In the genomic region with DNA sequence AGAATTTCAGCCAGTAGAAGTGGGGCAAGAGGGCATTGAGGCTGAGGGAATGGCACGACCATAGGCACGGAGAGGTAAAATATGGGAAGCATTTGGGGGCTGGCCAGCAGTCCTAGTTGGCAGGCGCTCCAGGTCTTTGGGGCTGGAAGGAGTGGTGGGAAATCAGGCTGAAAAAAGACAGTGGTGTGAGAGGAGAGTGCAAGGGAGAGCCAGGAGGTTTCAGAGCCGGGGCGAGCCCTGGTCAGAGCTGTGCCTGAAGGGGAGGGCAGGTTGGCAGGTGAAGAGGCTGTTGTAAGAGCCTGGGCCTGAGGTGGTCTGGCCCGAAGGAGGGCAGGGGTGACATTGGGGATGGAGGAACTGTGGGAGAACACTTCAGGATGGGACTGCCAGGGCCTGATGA, we compare ENCODE assay signal across 11 cellular contexts. TPM values are rescaled to one million over a fixed set of nuclear protein-coding genes. Genes with fewer than 3 reads are reported as not detected.
DNase-seq lines count a peak whose midpoint lies in the region; ATAC-seq and TF ChIP-seq lines count a peak whose summit lies in the region.
"Had no signal": no experiment of that assay in that cellular context is flagged by ENCODE, and none has a peak within 500 bp of the region (broad histone marks: within the 10 kb centered on the region; RNA-seq: fewer than 3 reads in every experiment).

No MANE protein-coding gene starts in this region.

- no peak overlapping the region for H3K27ac ChIP-seq in BLaER1
- H3K27ac ChIP-seq in DOHH2 (ENCODE audit: low read depth, low read length) = no peak overlapping the region
- no peak overlapping the region for H3K27ac ChIP-seq in mesenchymal stem cell (ENCODE audit: low read length, poor library complexity, severe bottlenecking)
- H3K27ac ChIP-seq in thyroid gland = no peak overlapping the region
- no peak overlapping the region for H3K27ac ChIP-seq in PC-3 (ENCODE audit: low read length)

- H3K79me1 ChIP-seq in mesenchymal stem cell (replicated peaks; ENCODE audit: low read length, poor library complexity, severe bottlenecking) = peaks cover 12% of the 10 kb centered on the region

- peaks cover 6% of the 10 kb centered on the region for H3K36me3 Mint-ChIP-seq in activated naive CD8-positive, alpha-beta T cell treated with anti-CD3 and anti-CD28 coated beads, Interleukin-2, amount 10 ng/mL, durations not matched to agents 7 days and 5 days

- peak overlapping the region; percentile 41 for H2BK15ac ChIP-seq in mesenchymal stem cell (ENCODE audit: low read depth, poor library complexity, severe bottlenecking)

- ATAC-seq in activated naive CD8-positive, alpha-beta T cell treated with anti-CD3 and anti-CD28 coated beads, Interleukin-2, amount 10 ng/mL, durations not matched to agents 7 days and 5 days (ENCODE audit: low read depth) = no peak
- ATAC-seq in PC-3 = no peak
- ATAC-seq: mucosa of descending colon had no signal

- no peak for TF ChIP-seq POLR2A in thyroid gland (IDR thresholded peaks at IDR 0.05)

- no peak overlapping the region for H3K27ac Mint-ChIP-seq in activated naive CD8-positive, alpha-beta T cell treated with anti-CD3 and anti-CD28 coated beads, Interleukin-2, amount 10 ng/mL, durations not matched to agents 7 days and 5 days

- H3K18ac ChIP-seq in mesenchymal stem cell (ENCODE audit: low read depth in 1 of 2, low read length in 2 of 2) = no peak overlapping the region

- no peaks in the 10 kb centered on the region for H3K9me3 ChIP-seq in BLaER1
- H3K9me3 ChIP-seq in DOHH2 (ENCODE audit: control insufficient read depth, insufficient read depth, low read length) = no peaks in the 10 kb centered on the region
- no peaks in the 10 kb centered on the region for H3K9me3 ChIP-seq in mesenchymal stem cell (ENCODE audit: control insufficient read depth, low read length)
- no peaks in the 10 kb centered on the region for H3K9me3 ChIP-seq in thyroid gland
- no peaks in the 10 kb centered on the region for H3K9me3 ChIP-seq in PC-3 (ENCODE audit: low read length)
- H3K9me3 ChIP-seq: mucosa of descending colon had no signal

- H3K4ac ChIP-seq in mesenchymal stem cell (ENCODE audit: low read depth in 1 of 2, low read length in 2 of 2) = no peak overlapping the region

- H4K91ac ChIP-seq in mesenchymal stem cell (ENCODE audit: low read length) = no peak overlapping the region

- H2AK5ac ChIP-seq in mesenchymal stem cell (ENCODE audit: low read length, severe bottlenecking) = peak overlapping the region; percentile 60

- peaks cover 34% of the 10 kb centered on the region for H3K4me1 Mint-ChIP-seq in activated naive CD8-positive, alpha-beta T cell treated with anti-CD3 and anti-CD28 coated beads, Interleukin-2, amount 10 ng/mL, durations not matched to agents 7 days and 5 days

- H4K20me1 ChIP-seq in BLaER1 (peaks cover 25% of the 10 kb centered on the region; the same call in 1 of the 2 replicates), DOHH2 (ENCODE audit: control insufficient read depth, insufficient read depth, low read depth, low read length) (peaks cover 7% of the 10 kb centered on the region; the same call in 1 of the 2 replicates), PC-3 (ENCODE audit: low read length) (peaks cover 12% of the 10 kb centered on the region; the same call in 1 of the 2 replicates)

- H3K23ac ChIP-seq in mesenchymal stem cell (ENCODE audit: low read length in 2 of 2) = peak overlapping the region in 1 of 2 experiments; percentile 34

- peak overlapping the region; percentile 2 for H3K4me3 Mint-ChIP-seq in activated naive CD8-positive, alpha-beta T cell treated with anti-CD3 and anti-CD28 coated beads, Interleukin-2, amount 10 ng/mL, durations not matched to agents 7 days and 5 days

- H2BK5ac ChIP-seq in mesenchymal stem cell (ENCODE audit: low read depth, low read length, poor library complexity, severe bottlenecking) = no peak overlapping the region

- DNase-seq in activated naive CD8-positive, alpha-beta T cell treated with anti-CD3 and anti-CD28 coated beads, Interleukin-2, amount 10 ng/mL, durations not matched to agents 7 days and 5 days = no peak
- DNase-seq in mesenchymal stem cell (no peak), thyroid gland (no peak), ecto neural progenitor cell (ENCODE audit: low spot score) (no peak), NCI-H1694 (lab: John Stamatoyannopoulos, UW) (no peak), PC-3 (no peak)

- peaks cover 30% of the 10 kb centered on the region for H3K4me1 ChIP-seq in BLaER1
- H3K4me1 ChIP-seq in DOHH2 (ENCODE audit: control insufficient read depth, low read length) = peaks cover 23% of the 10 kb centered on the region
- peaks cover 5% of the 10 kb centered on the region for H3K4me1 ChIP-seq in mesenchymal stem cell (ENCODE audit: control insufficient read depth, insufficient read depth, low read depth, low read length)
- H3K4me1 ChIP-seq in thyroid gland = peaks cover 15 to 16% of the 10 kb centered on the region in 2 donors
- peaks cover 17% of the 10 kb centered on the region; the same call in 1 of the 2 replicates for H3K4me1 ChIP-seq in PC-3 (ENCODE audit: insufficient read depth, low read length)

- H3F3A ChIP-seq in DOHH2 (ENCODE audit: control insufficient read depth, insufficient read depth) (0 out of 2 replicates have a peak, but pooled peaks cover 2% of the 10 kb centered on the region), PC-3 (ENCODE audit: low read length, unreplicated experiment) (no peaks in the 10 kb centered on the region)

- H3K9ac ChIP-seq in BLaER1 (no peak overlapping the region), mesenchymal stem cell (ENCODE audit: low read length) (no peak overlapping the region), PC-3 (ENCODE audit: low read length) (no peak overlapping the region)

- H2BK12ac ChIP-seq in mesenchymal stem cell (ENCODE audit: low read length in 2 of 2) = no peak overlapping the region

- H2AFZ ChIP-seq in mesenchymal stem cell (ENCODE audit: low read depth, low read length) (no peak overlapping the region), PC-3 (ENCODE audit: low read length) (no peak overlapping the region)

- H3K4me3 ChIP-seq in BLaER1 (no peak overlapping the region), DOHH2 (ENCODE audit: low read length) (no peak overlapping the region), mesenchymal stem cell (ENCODE audit: insufficient read depth in 1 of 2, low read depth in 1 of 2, low read length in 2 of 2) (no peak overlapping the region), thyroid gland (replicated peaks in 1 of 3) (no peak overlapping the region), PC-3 (ENCODE audit: low read length) (no peak overlapping the region)
- H3K4me3 ChIP-seq: mucosa of descending colon had no signal

- H4K8ac ChIP-seq in mesenchymal stem cell (ENCODE audit: low read length) = no peak overlapping the region

- no peaks in the 10 kb centered on the region for H3K9me3 Mint-ChIP-seq in activated naive CD8-positive, alpha-beta T cell treated with anti-CD3 and anti-CD28 coated beads, Interleukin-2, amount 10 ng/mL, durations not matched to agents 7 days and 5 days

- no peak overlapping the region for H2BK120ac ChIP-seq in mesenchymal stem cell (ENCODE audit: low read depth, low read length)

- BruUV-seq in PC-3 (replicated peaks; lab: Mats Ljungman, UMichigan) = no TSS peak

- H3K4me2 ChIP-seq in BLaER1 = peak overlapping the region; percentile 84
- peak overlapping the region; percentile 70; the same call in 1 of the 2 replicates for H3K4me2 ChIP-seq in DOHH2 (ENCODE audit: low read length)
- no peak overlapping the region for H3K4me2 ChIP-seq in mesenchymal stem cell (ENCODE audit: low read length, poor library complexity, severe bottlenecking)
- no peak overlapping the region for H3K4me2 ChIP-seq in PC-3 (ENCODE audit: low read length)

- H3K27me3 ChIP-seq in BLaER1 (no peaks in the 10 kb centered on the region), DOHH2 (ENCODE audit: control insufficient read depth, low read length) (no peaks in the 10 kb centered on the region), mesenchymal stem cell (ENCODE audit: control insufficient read depth in 1 of 2, insufficient read depth in 1 of 2, low read length in 2 of 2) (no peaks in the 10 kb centered on the region), thyroid gland (no peaks in the 10 kb centered on the region), PC-3 (ENCODE audit: low read length) (no peaks in the 10 kb centered on the region)

- no peaks in the 10 kb centered on the region for H3K27me3 Mint-ChIP-seq in activated naive CD8-positive, alpha-beta T cell treated with anti-CD3 and anti-CD28 coated beads, Interleukin-2, amount 10 ng/mL, durations not matched to agents 7 days and 5 days

- POLR2A ChIA-PET in activated naive CD8-positive, alpha-beta T cell treated with anti-CD3 and anti-CD28 coated beads, Interleukin-2, amount 10 ng/mL, durations not matched to agents 7 days and 5 days (lab: Charles Lee) = interaction anchor here (1.0 to 2.3 kb wide), 4 partner anchors 10 to 152 kb away, joined by 3 to 16 read pairs (median 6); a partner anchor contains a TSS
- POLR2A ChIA-PET in PC-3 (lab: Charles Lee; ENCODE audit: unreplicated experiment) = no interaction called here

- H3K36me3 ChIP-seq in BLaER1 (no peaks in the 10 kb centered on the region), DOHH2 (ENCODE audit: control insufficient read depth, low read length) (peaks cover 13% of the 10 kb centered on the region), mesenchymal stem cell (ENCODE audit: control insufficient read depth in 1 of 2, insufficient read depth in 2 of 2, low read depth in 1 of 2, low read length in 2 of 2) (no peaks in the 10 kb centered on the region), thyroid gland (no peaks in the 10 kb centered on the region), PC-3 (ENCODE audit: low read depth, low read length) (no peaks in the 10 kb centered on the region)

- 95% methylated on average over 6 of the region's 6 CpGs for WGBS in mesenchymal stem cell
- WGBS in thyroid gland, 2 donors = 93 to 94% methylated on average over 6 of the region's 6 CpGs

- H3K9me2 ChIP-seq in DOHH2 (replicated peaks; ENCODE audit: control insufficient read depth, low read length) (no peaks in the 10 kb centered on the region), PC-3 (replicated peaks; ENCODE audit: low read length) (no peaks in the 10 kb centered on the region)

- CTCF ChIA-PET in PC-3 (lab: Charles Lee) = no interaction called here

- no peak overlapping the region for H3K14ac ChIP-seq in mesenchymal stem cell (ENCODE audit: low read length in 2 of 2)

- no peak for TF ChIP-seq CTCF in DOHH2 (IDR thresholded peaks at IDR 0.05; ENCODE audit: low read depth, low read length, poor library complexity, severe bottlenecking)
- no peak for TF ChIP-seq CTCF in thyroid gland (IDR thresholded peaks at IDR 0.05)
- TF ChIP-seq CTCF in PC-3 (conservative IDR thresholded peaks at IDR 0.05; ENCODE audit: low read depth, low read length) = no peak

- intact Hi-C loops in thyroid gland (cut with DNase I) = loop anchor here (10.0 kb wide), 1 partner anchor 83 kb away; no protein-coding TSS in a partner anchor
- intact Hi-C loops in PC-3 (cut with micrococcal nuclease) = no loop called here

- H3K79me2 ChIP-seq in DOHH2 (ENCODE audit: control insufficient read depth, low read length) = peaks cover 37% of the 10 kb centered on the region
- H3K79me2 ChIP-seq in PC-3 (ENCODE audit: low read length) = peaks cover 35% of the 10 kb centered on the region

RNA-seq across cellular contexts. Expression of a gene that starts 1.6 kb away (rescaled TPM):
- 10 to 100 TPM; 54.5 to 82.8 TPM for total RNA-seq in activated naive CD8-positive, alpha-beta T cell treated with anti-CD3 and anti-CD28 coated beads, Interleukin-2, amount 10 ng/mL, durations not matched to agents 7 days and 5 days
- 17.7 TPM for polyA plus RNA-seq in mesenchymal stem cell (2013, experiment 1 of 2)
- polyA plus RNA-seq in mesenchymal stem cell (2013, experiment 2 of 2) = 19.5 TPM
- total RNA-seq in thyroid gland = 100 to 1,000 TPM in 1 of 4 donors, 10 to 100 TPM in 3; 55.1 to 155 (median 83.3) TPM
- total RNA-seq in PC-3 (2014; rRNA removed) = 55.0 and 78.8 TPM in 2 replicates

RNA-seq across cellular contexts. Expression of a gene that starts 16.3 kb away (rescaled TPM):
- total RNA-seq in activated naive CD8-positive, alpha-beta T cell treated with anti-CD3 and anti-CD28 coated beads, Interleukin-2, amount 10 ng/mL, durations not matched to agents 7 days and 5 days = 1 to 10 TPM in 1 of 2 experiments, under 1 TPM in 1; 0.88 to 1.5 TPM
- 23.7 TPM for polyA plus RNA-seq in mesenchymal stem cell (2013, experiment 1 of 2)
- 21.9 TPM for polyA plus RNA-seq in mesenchymal stem cell (2013, experiment 2 of 2)
- 1 to 10 TPM; 4.1 to 7.5 (median 4.9) TPM for total RNA-seq in thyroid gland
- 7.3 and 10.4 TPM in 2 replicates for total RNA-seq in PC-3 (2014; rRNA removed)

RNA-seq across cellular contexts. Expression of a gene that starts 55.2 kb away (rescaled TPM):
- under 1 TPM in 1 of 2 experiments, not detected in 1; 0.11 TPM for total RNA-seq in activated naive CD8-positive, alpha-beta T cell treated with anti-CD3 and anti-CD28 coated beads, Interleukin-2, amount 10 ng/mL, durations not matched to agents 7 days and 5 days
- polyA plus RNA-seq in mesenchymal stem cell (2013, experiment 1 of 2) = 0.01 TPM
- 0.01 TPM for polyA plus RNA-seq in mesenchymal stem cell (2013, experiment 2 of 2)
- total RNA-seq in thyroid gland (not detected), PC-3 (2014; rRNA removed) (not detected in 2 replicates)
- total RNA-seq: M059J had no signal
- polyA plus RNA-seq: BJ had no signal

Comparison
In these comparisons a context has a peak if more than half of its experiments do, and no peak if none do; other contexts are left out.
1. H3K4me2 ChIP-seq: peak in BLaER1 (single experiment) and DOHH2 (single experiment); none in mesenchymal stem cell (single experiment) and PC-3 (single experiment).